In genomic region chr21:41900401-41900800, GRCh38 we compare ENCODE assay signal across 16 cellular contexts. TPM values are rescaled to one million over a fixed set of nuclear protein-coding genes. Genes with fewer than 3 reads are reported as not detected.
A peak's percentile ranks its signal among the peaks of the same experiment; 100 is the strongest.
DNase-seq lines count a peak whose midpoint lies in the region; ATAC-seq and TF ChIP-seq lines count a peak whose summit lies in the region.
"Had no signal": no experiment of that assay in that cellular context is flagged by ENCODE, and none has a peak within 500 bp of the region (broad histone marks: within the 10 kb centered on the region; RNA-seq: fewer than 3 reads in every experiment).

No MANE protein-coding gene starts in this region.

- no peak overlapping the region for H3K4me3 ChIP-seq in HEK293 (ENCODE audit: low read depth, low read length)
- H3K4me3 ChIP-seq in adrenal gland, result no peak overlapping the region

- H3K4me1 ChIP-seq in HEK293 (ENCODE audit: control insufficient read depth, insufficient read depth, low read length) (peaks cover 4% of the 10 kb centered on the region), adrenal gland (replicated peaks in 1 of 2) (peaks cover 11 to 26% of the 10 kb centered on the region in 2 donors)

- ATAC-seq in activated CD8-positive, alpha-beta T cell treated with anti-CD3 and anti-CD28 coated beads for 36 hours, result no peak
- no peak for ATAC-seq in activated CD8-positive, alpha-beta T cell treated with anti-CD3 and anti-CD28 coated beads, Interleukin-2, amount 10 ng/mL, durations not matched to agents 7 days and 5 days
- ATAC-seq in naive thymus-derived CD8-positive, alpha-beta T cell, result no peak
- ATAC-seq in GM21528 (IDR thresholded peaks at IDR 0.05; ENCODE audit: low FRiP score, unreplicated experiment), result no peak

- CTCF ChIA-PET in activated CD8-positive, alpha-beta T cell treated with anti-CD3 and anti-CD28 coated beads for 36 hours (lab: Charles Lee), result interaction anchor here (1.0 kb wide), 1 partner anchor 207 kb away, joined by 3 read pairs; no protein-coding TSS in a partner anchor
- CTCF ChIA-PET in activated CD8-positive, alpha-beta T cell treated with anti-CD3 and anti-CD28 coated beads, Interleukin-2, amount 10 ng/mL, durations not matched to agents 7 days and 5 days (lab: Charles Lee), result interaction anchor here (1.4 to 2.1 kb wide), 2 partner anchors 14 to 21 kb away, joined by 3 to 7 read pairs; partner anchors contain the start of gene PRDM15
- CTCF ChIA-PET in HEK293 (lab: Yijun Ruan, JAX), result interaction anchor here (0.7 kb wide), 2 partner anchors 73 to 357 kb away, joined by 3 to 4 read pairs; no protein-coding TSS in a partner anchor

- H3K9me3 Mint-ChIP-seq in activated CD8-positive, alpha-beta T cell treated with anti-CD3 and anti-CD28 coated beads for 36 hours, result no peaks in the 10 kb centered on the region
- no peaks in the 10 kb centered on the region for H3K9me3 Mint-ChIP-seq in activated CD8-positive, alpha-beta T cell treated with anti-CD3 and anti-CD28 coated beads, Interleukin-2, amount 10 ng/mL, durations not matched to agents 7 days and 5 days (ENCODE audit: insufficient read depth)
- H3K9me3 Mint-ChIP-seq in naive thymus-derived CD8-positive, alpha-beta T cell, result no peaks in the 10 kb centered on the region

- no peaks in the 10 kb centered on the region for H3K27me3 ChIP-seq in adrenal gland

- peak overlapping the region; percentile 71 for H3K27ac Mint-ChIP-seq in activated CD8-positive, alpha-beta T cell treated with anti-CD3 and anti-CD28 coated beads for 36 hours
- no peak overlapping the region for H3K27ac Mint-ChIP-seq in activated CD8-positive, alpha-beta T cell treated with anti-CD3 and anti-CD28 coated beads, Interleukin-2, amount 10 ng/mL, durations not matched to agents 7 days and 5 days
- H3K27ac Mint-ChIP-seq in naive thymus-derived CD8-positive, alpha-beta T cell, result peak overlapping the region in 2 of 10 donors; percentile 20 to 53

- intact Hi-C loops in activated CD8-positive, alpha-beta T cell treated with anti-CD3 and anti-CD28 coated beads for 36 hours (cut with micrococcal nuclease), result no loop called here
- intact Hi-C loops in adrenal gland (cut with DNase I), result no loop called here
- intact Hi-C loops in posterior vena cava (cut with DNase I), result no loop called here

- TF ChIP-seq POLR2A in adrenal gland (IDR thresholded peaks at IDR 0.05), result no peak

- no peak for TF ChIP-seq CTCF in activated CD8-positive, alpha-beta T cell treated with anti-CD3 and anti-CD28 coated beads for 36 hours (IDR thresholded peaks at IDR 0.05)
- no peak for TF ChIP-seq CTCF in HEK293 (tag by site-specific recombination; IDR thresholded peaks at IDR 0.05)
- no peak for TF ChIP-seq CTCF in adrenal gland (IDR thresholded peaks at IDR 0.05)

- peaks cover 31% of the 10 kb centered on the region for H3K4me1 Mint-ChIP-seq in activated CD8-positive, alpha-beta T cell treated with anti-CD3 and anti-CD28 coated beads for 36 hours (ENCODE audit: low read depth)
- H3K4me1 Mint-ChIP-seq in activated CD8-positive, alpha-beta T cell treated with anti-CD3 and anti-CD28 coated beads, Interleukin-2, amount 10 ng/mL, durations not matched to agents 7 days and 5 days (ENCODE audit: low read depth), result peaks cover 61% of the 10 kb centered on the region
- peaks cover 18 to 40% (median 34%) of the 10 kb centered on the region in 4 donors for H3K4me1 Mint-ChIP-seq in naive thymus-derived CD8-positive, alpha-beta T cell

- POLR2A ChIA-PET in activated CD8-positive, alpha-beta T cell treated with anti-CD3 and anti-CD28 coated beads for 36 hours (lab: Charles Lee), result no interaction called here
- POLR2A ChIA-PET in activated CD8-positive, alpha-beta T cell treated with anti-CD3 and anti-CD28 coated beads, Interleukin-2, amount 10 ng/mL, durations not matched to agents 7 days and 5 days (lab: Charles Lee), result no interaction called here
- POLR2A ChIA-PET in HEK293 (lab: Yijun Ruan, JAX), result no interaction called here
- POLR2A ChIA-PET in naive thymus-derived CD8-positive, alpha-beta T cell (lab: Charles Lee), result no interaction called here

- no peaks in the 10 kb centered on the region for H3K9me3 ChIP-seq in HEK293 (ENCODE audit: control insufficient read depth, insufficient read depth, low read depth, low read length)
- no peaks in the 10 kb centered on the region for H3K9me3 ChIP-seq in adrenal gland (replicated peaks in 1 of 3)

- no peak for DNase-seq in activated CD8-positive, alpha-beta T cell treated with anti-CD3 and anti-CD28 coated beads for 36 hours
- no peak for DNase-seq in activated CD8-positive, alpha-beta T cell treated with anti-CD3 and anti-CD28 coated beads, Interleukin-2, amount 10 ng/mL, durations not matched to agents 7 days and 5 days
- DNase-seq in adrenal gland (peak; percentile 68 to 78 (median 74)), posterior vena cava (ENCODE audit: low spot score) (peak; percentile 28), NCI-H2196 treated with DMSO at 0.1 percent for 48 hours (lab: John Stamatoyannopoulos, UW; ENCODE audit: unreplicated experiment) (no peak)
- DNase-seq in naive thymus-derived CD8-positive, alpha-beta T cell, result no peak
- DNase-seq: C1 segment of cervical spinal cord, DMS 273 treated with DMSO at 0.1 percent for 48 hours, GDM1, KBM-7, NCI-H1048, NCI-H146, NCI-H2081, NCI-H524 had no signal

- H3K27ac ChIP-seq in HEK293 (ENCODE audit: extremely low read depth, low read depth, low read length) (no peak overlapping the region), adrenal gland (peak overlapping the region; percentile 81 to 93 (median 88))

- H3K4me3 Mint-ChIP-seq in activated CD8-positive, alpha-beta T cell treated with anti-CD3 and anti-CD28 coated beads for 36 hours, result no peak overlapping the region
- no peak overlapping the region for H3K4me3 Mint-ChIP-seq in activated CD8-positive, alpha-beta T cell treated with anti-CD3 and anti-CD28 coated beads, Interleukin-2, amount 10 ng/mL, durations not matched to agents 7 days and 5 days
- no peak overlapping the region for H3K4me3 Mint-ChIP-seq in naive thymus-derived CD8-positive, alpha-beta T cell

- H3K36me3 ChIP-seq in HEK293 (ENCODE audit: control insufficient read depth in 2 of 2, insufficient read depth in 1 of 2, low read length in 2 of 2), result peaks cover 0 to 5% of the 10 kb centered on the region in 2 experiments; a peak in 1 of 3 replicates
- H3K36me3 ChIP-seq in adrenal gland (replicated peaks in 1 of 2), result peaks cover 0 to 93% of the 10 kb centered on the region in 2 donors

- no peaks in the 10 kb centered on the region for H3K27me3 Mint-ChIP-seq in activated CD8-positive, alpha-beta T cell treated with anti-CD3 and anti-CD28 coated beads for 36 hours
- no peaks in the 10 kb centered on the region for H3K27me3 Mint-ChIP-seq in activated CD8-positive, alpha-beta T cell treated with anti-CD3 and anti-CD28 coated beads, Interleukin-2, amount 10 ng/mL, durations not matched to agents 7 days and 5 days (ENCODE audit: low read depth)
- no peaks in the 10 kb centered on the region for H3K27me3 Mint-ChIP-seq in naive thymus-derived CD8-positive, alpha-beta T cell

- 47 to 57% (median 49%) methylated on average over 6 of the region's 6 CpGs for WGBS in adrenal gland, 4 donors

- H3K36me3 Mint-ChIP-seq in activated CD8-positive, alpha-beta T cell treated with anti-CD3 and anti-CD28 coated beads for 36 hours (ENCODE audit: low read depth), result peaks cover 11% of the 10 kb centered on the region
- peaks cover 10% of the 10 kb centered on the region for H3K36me3 Mint-ChIP-seq in activated CD8-positive, alpha-beta T cell treated with anti-CD3 and anti-CD28 coated beads, Interleukin-2, amount 10 ng/mL, durations not matched to agents 7 days and 5 days (ENCODE audit: low read depth)
- peaks cover 7 to 31% (median 10%) of the 10 kb centered on the region in 3 donors for H3K36me3 Mint-ChIP-seq in naive thymus-derived CD8-positive, alpha-beta T cell

TF ChIP-seq in HEK293, 187 proteins besides CTCF, POLR2A, EP300 and RAD21:
- TF ChIP-seq KLF16 (tag by site-specific recombination; IDR thresholded peaks at IDR 0.05) (no peak), ZIC2 (tag by site-specific recombination; IDR thresholded peaks at IDR 0.05) (peak; percentile 26; the same call in 1 of the 2 replicates), ZFHX2 (tag by site-specific recombination; conservative IDR thresholded peaks at IDR 0.05) (0 out of 2 replicates have a peak, but pooled peaks have one; percentile 7), EGR2 (tag by site-specific recombination; IDR thresholded peaks at IDR 0.05; ENCODE audit: low read depth) (peak; percentile 26; the same call in 1 of the 2 replicates)

RNA-seq across cellular contexts. Expression of gene PRDM15, which starts 21.3 kb away (rescaled TPM):
- total RNA-seq in activated CD8-positive, alpha-beta T cell treated with anti-CD3 and anti-CD28 coated beads for 36 hours, result 10 to 100 TPM; 13.2 to 14.5 TPM
- total RNA-seq in activated CD8-positive, alpha-beta T cell treated with anti-CD3 and anti-CD28 coated beads, Interleukin-2, amount 10 ng/mL, durations not matched to agents 7 days and 5 days, result 1 to 10 TPM; 8.5 to 9.6 TPM
- total RNA-seq in adrenal gland (1 to 10 TPM; 3.4 to 6.7 (median 4.0) TPM), posterior vena cava (1 to 10 TPM; 2.9 to 5.0 TPM)
- polyA plus RNA-seq in adrenal gland, result 1 to 10 TPM; 2.9 to 6.4 (median 3.5) TPM
- 10 to 100 TPM; 20.6 to 23.2 TPM for total RNA-seq in naive thymus-derived CD8-positive, alpha-beta T cell
- polyA plus RNA-seq in naive thymus-derived CD8-positive, alpha-beta T cell, result 1 to 10 TPM in 2 of 3 donors, under 1 TPM in 1; 0.77 to 2.9 (median 2.4) TPM

RNA-seq across cellular contexts. Expression of gene C2CD2, which starts 53.4 kb away (rescaled TPM):
- 1 to 10 TPM; 6.2 to 7.1 TPM for total RNA-seq in activated CD8-positive, alpha-beta T cell treated with anti-CD3 and anti-CD28 coated beads for 36 hours
- 1 to 10 TPM; 5.5 to 5.6 TPM for total RNA-seq in activated CD8-positive, alpha-beta T cell treated with anti-CD3 and anti-CD28 coated beads, Interleukin-2, amount 10 ng/mL, durations not matched to agents 7 days and 5 days
- total RNA-seq in adrenal gland, result 100 to 1,000 TPM; 233 to 439 (median 302) TPM
- polyA plus RNA-seq in adrenal gland, result 100 to 1,000 TPM; 175 to 284 (median 180) TPM
- 10 to 100 TPM; 28.0 to 43.1 TPM for total RNA-seq in posterior vena cava
- total RNA-seq in naive thymus-derived CD8-positive, alpha-beta T cell, result 10 to 100 TPM; 13.0 to 14.6 TPM
- polyA plus RNA-seq in naive thymus-derived CD8-positive, alpha-beta T cell, result 1 to 10 TPM; 2.4 to 3.7 (median 2.8) TPM

Comparison
In these comparisons a context has a peak if more than half of its experiments do, and no peak if none do; other contexts are left out.
1. DNase-seq: peak in adrenal gland (7 of 7) and posterior vena cava (single experiment); none in activated CD8-positive, alpha-beta T cell treated with anti-CD3 and anti-CD28 coated beads for 36 hours (single experiment), activated CD8-positive, alpha-beta T cell treated with anti-CD3 and anti-CD28 coated beads, Interleukin-2, amount 10 ng/mL, durations not matched to agents 7 days and 5 days (single experiment), NCI-H2196 treated with DMSO at 0.1 percent for 48 hours (single experiment) and naive thymus-derived CD8-positive, alpha-beta T cell (0 of 10).
2. RNA of gene C2CD2, which starts 53.4 kb away (total RNA-seq): 233 to 439 TPM in adrenal gland; 28.0 to 43.1 TPM in posterior vena cava, 13.0 to 14.6 TPM in naive thymus-derived CD8-positive, alpha-beta T cell, 6.2 to 7.1 TPM in activated CD8-positive, alpha-beta T cell treated with anti-CD3 and anti-CD28 coated beads for 36 hours and 5.5 to 5.6 TPM in activated CD8-positive, alpha-beta T cell treated with anti-CD3 and anti-CD28 coated beads, Interleukin-2, amount 10 ng/mL, durations not matched to agents 7 days and 5 days; every median in the first group is over 4 times any median in the second.